ENCODE assay signal across 9 cellular contexts in the genomic region with DNA sequence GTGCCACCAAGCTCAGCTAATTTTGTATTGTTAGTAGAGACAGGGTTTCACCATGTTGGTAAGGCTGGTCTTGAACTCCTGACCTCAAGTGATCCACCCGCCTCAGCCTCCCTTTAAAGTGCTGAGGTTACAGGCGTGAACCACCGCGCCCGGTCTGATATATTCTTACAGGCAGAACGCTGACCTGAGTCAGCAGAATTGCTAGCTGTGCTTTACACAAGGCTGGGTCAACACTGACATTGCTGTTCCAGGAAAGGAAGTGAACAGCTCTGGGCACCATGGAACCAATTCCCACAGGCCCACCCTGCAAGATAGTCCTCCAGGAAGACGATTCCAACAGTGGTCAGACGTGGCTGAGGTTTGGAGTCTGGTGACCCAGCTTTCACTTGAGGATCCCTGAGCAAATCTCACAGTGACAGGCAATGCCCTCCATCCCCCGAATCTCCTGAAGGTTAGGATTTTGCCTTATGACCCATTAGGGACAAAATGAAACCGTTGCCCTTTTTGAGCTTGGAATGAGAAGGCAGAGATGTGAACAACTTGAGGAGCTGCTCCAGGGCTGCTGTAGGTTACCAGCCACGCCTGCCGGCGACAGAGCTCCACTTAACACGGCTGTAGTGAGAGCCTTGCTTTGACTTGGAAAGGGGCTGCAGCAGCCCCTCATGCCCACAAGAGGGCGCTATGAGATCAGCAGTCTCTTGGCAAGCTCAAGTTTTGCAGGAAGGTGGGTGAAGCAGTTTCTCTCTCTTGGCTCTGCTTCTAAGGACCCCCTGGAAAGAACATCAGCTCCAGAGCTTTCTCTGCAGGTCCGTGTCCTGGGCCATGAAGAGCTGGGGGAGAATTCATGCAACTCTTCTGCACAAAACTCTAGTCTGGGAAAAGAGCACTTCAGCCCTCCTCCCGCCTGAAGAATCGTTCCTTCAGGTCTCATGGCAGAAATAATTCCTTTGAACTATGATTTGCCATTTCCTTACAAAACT.
DNase-seq lines count a peak whose midpoint lies in the region; ATAC-seq and FAIRE-seq lines count a peak whose summit lies in the region.
"Had no signal": no experiment of that assay in that cellular context is flagged by ENCODE, and none has a peak within 500 bp of the region (broad histone marks: within the 10 kb centered on the region; RNA-seq: fewer than 3 reads in every experiment).

No MANE protein-coding gene starts in this region.

- DNase-seq in NCI-H345 treated with DMSO at 0.1 percent for 48 hours (lab: John Stamatoyannopoulos, UW; ENCODE audit: unreplicated experiment) (peak; percentile 71), cerebellum (ENCODE audit: low spot score) (peak; percentile 78), left colon (peak; percentile 75 to 83)
- DNase-seq in activated CD4-positive, CD25-positive, alpha-beta regulatory T cell treated with anti-CD3 and anti-CD28 coated beads, Interleukin-2, amount 50 U/mL, for 72 hours = peak; percentile 55
- peak; percentile 35 to 51 for DNase-seq in stimulated activated CD4-positive, alpha-beta T cell treated with anti-CD3 and anti-CD28 coated beads, Interleukin-1b, Interleukin-23, amount 100 ng/mL, for 4 hours (ENCODE audit: low read depth in 2 of 2)

- ATAC-seq in HG03139 (IDR thresholded peaks at IDR 0.05; ENCODE audit: unreplicated experiment) (peak; percentile 67), left colon (peak; percentile 87), HG03520 (IDR thresholded peaks at IDR 0.05; ENCODE audit: unreplicated experiment) (no peak)

- intact Hi-C loops in left colon (cut with DNase I, micrococcal nuclease) = loop anchor here in 1 of 2 donors (10.0 kb wide), 1 partner anchor 105 kb away; no protein-coding TSS in a partner anchor

- FAIRE-seq in G401.6 (lab: Jason Lieb, UNC) = peak; percentile 30
- FAIRE-seq: islet of Langerhans had no signal
